In genomic region chr22:25420114-25420441, GRCh38 we compare ENCODE assay signal across 8 cellular contexts.
DNase-seq lines count a peak whose midpoint lies in the region; FAIRE-seq and TF ChIP-seq lines count a peak whose summit lies in the region.
"Not testable (repeated sequence)": the region's sequence is repeated elsewhere in the genome, so short reads cannot be mapped to it uniquely, and the experiment has no call there.

No MANE protein-coding gene starts in this region.

- not testable (repeated sequence) for H3K27ac Mint-ChIP-seq in H9; T-helper 2 cell treated with Interferon-gamma antibody and Interleukin-4, amounts not matched to agents 5 μg/mL and 100 μg/mL, for 36 hours; activated T-helper 2 cell treated with anti-CD3 and anti-CD28 coated beads, Interferon-gamma antibody, Interleukin-2, Interleukin-4, amounts not matched to agents 10 μg/mL and 5 μg/mL and 100 μg/mL, durations not matched to agents 14 hours and 24 hours and 36 hours; nephron
- H3K27ac Mint-ChIP-seq in dendritic cell treated with granulocyte-macrophage colony-stimulating factor and Interleukin-4, amounts not matched to agents 40 ng/mL and 50 ng/mL, for 4 days: peak overlapping the region; percentile 85

- H3K56ac ChIP-seq in H9 (ENCODE audit: insufficient read length, low read depth, low read length): not testable (repeated sequence)

- not testable (repeated sequence) for H2AFZ ChIP-seq in H9 (ENCODE audit: low read length); keratinocyte (ENCODE audit: control insufficient read depth, low read length)

- H2BK5ac ChIP-seq in H9 (ENCODE audit: insufficient read length, low read length): not testable (repeated sequence)

- peaks cover 27 to 35% (median 30%) of the 10 kb centered on the region in 10 experiments for H3K4me1 ChIP-seq in BLaER1 treated with 17β-estradiol and CSF1 and Interleukin-3, amounts not matched to agents 10 nM and 100 nM
- H3K4me1 ChIP-seq in H9 (ENCODE audit: insufficient read depth, low read length); keratinocyte (ENCODE audit: control insufficient read depth, extremely low read depth, insufficient read depth, low read length): not testable (repeated sequence)
- peaks cover 2 to 32% (median 27%) of the 10 kb centered on the region in 5 donors for H3K4me1 ChIP-seq in subcutaneous abdominal adipose tissue (ENCODE audit: control insufficient read depth in 5 of 5, insufficient read depth in 5 of 5, low read length in 5 of 5)

- H3K4ac ChIP-seq in H9 (ENCODE audit: low read depth, low read length): not testable (repeated sequence)

- H3K4me3 Mint-ChIP-seq in H9 (peak overlapping the region; percentile 47 to 61), nephron (peak overlapping the region; percentile 69 to 75 (median 74))
- H3K4me3 Mint-ChIP-seq in T-helper 2 cell treated with Interferon-gamma antibody and Interleukin-4, amounts not matched to agents 5 μg/mL and 100 μg/mL, for 36 hours: peak overlapping the region; percentile 72
- H3K4me3 Mint-ChIP-seq in activated T-helper 2 cell treated with anti-CD3 and anti-CD28 coated beads, Interferon-gamma antibody, Interleukin-2, Interleukin-4, amounts not matched to agents 10 μg/mL and 5 μg/mL and 100 μg/mL, durations not matched to agents 14 hours and 24 hours and 36 hours (ENCODE audit: low read depth): peak overlapping the region; percentile 69
- H3K4me3 Mint-ChIP-seq in dendritic cell treated with granulocyte-macrophage colony-stimulating factor and Interleukin-4, amounts not matched to agents 40 ng/mL and 50 ng/mL, for 4 days: peak overlapping the region; percentile 79

- H2AK5ac ChIP-seq in H9 (ENCODE audit: insufficient read length, low read length): not testable (repeated sequence)

- H2BK12ac ChIP-seq in H9 (ENCODE audit: insufficient read length, low read depth, low read length): not testable (repeated sequence)

- H3K4me3 ChIP-seq in BLaER1 treated with 17β-estradiol and CSF1 and Interleukin-3, amounts not matched to agents 10 nM and 100 nM: peak overlapping the region in 3 of 10 experiments; percentile 29 to 55 (median 40); a peak in 2 of 20 replicates
- H3K4me3 ChIP-seq in keratinocyte (ENCODE audit: control insufficient read depth in 2 of 3, extremely low read depth in 1 of 3, insufficient read depth in 2 of 3, low read depth in 1 of 3, low read length in 3 of 3): not testable (repeated sequence)
- H3K4me3 ChIP-seq in subcutaneous abdominal adipose tissue (ENCODE audit: low read depth in 1 of 5, low read length in 5 of 5): peak overlapping the region in 3 of 5 donors; percentile 6 to 73 (median 46)

- H3K23ac ChIP-seq in H9 (ENCODE audit: insufficient read length, low read depth, low read length): not testable (repeated sequence)

- not testable (repeated sequence) for TF ChIP-seq CTCF in H9 (conservative IDR thresholded peaks at IDR 0.05); keratinocyte (optimal IDR thresholded peaks at IDR 0.05 in 1 of 3, IDR thresholded peaks at IDR 0.05 in 1 of 3, conservative IDR thresholded peaks at IDR 0.05 in 1 of 3; ENCODE audit: extremely low read depth in 1 of 3, insufficient read depth in 2 of 3, low read length in 3 of 3); nephron (IDR thresholded peaks at IDR 0.05; ENCODE audit: unreplicated experiment in 3 of 3)

- H3K27me3 Mint-ChIP-seq in H9 (ENCODE audit: low read depth) (peaks cover 80% of the 10 kb centered on the region), nephron (ENCODE audit: low read depth) (peaks cover 80% of the 10 kb centered on the region)
- H3K27me3 Mint-ChIP-seq in T-helper 2 cell treated with Interferon-gamma antibody and Interleukin-4, amounts not matched to agents 5 μg/mL and 100 μg/mL, for 36 hours (ENCODE audit: low read depth): peaks cover 75% of the 10 kb centered on the region
- H3K27me3 Mint-ChIP-seq in activated T-helper 2 cell treated with anti-CD3 and anti-CD28 coated beads, Interferon-gamma antibody, Interleukin-2, Interleukin-4, amounts not matched to agents 10 μg/mL and 5 μg/mL and 100 μg/mL, durations not matched to agents 14 hours and 24 hours and 36 hours (ENCODE audit: low read depth): peaks cover 80% of the 10 kb centered on the region
- H3K27me3 Mint-ChIP-seq in dendritic cell treated with granulocyte-macrophage colony-stimulating factor and Interleukin-4, amounts not matched to agents 40 ng/mL and 50 ng/mL, for 4 days: peaks cover 16% of the 10 kb centered on the region

- not testable (repeated sequence) for H3K9me3 Mint-ChIP-seq in H9; T-helper 2 cell treated with Interferon-gamma antibody and Interleukin-4, amounts not matched to agents 5 μg/mL and 100 μg/mL, for 36 hours; activated T-helper 2 cell treated with anti-CD3 and anti-CD28 coated beads, Interferon-gamma antibody, Interleukin-2, Interleukin-4, amounts not matched to agents 10 μg/mL and 5 μg/mL and 100 μg/mL, durations not matched to agents 14 hours and 24 hours and 36 hours; dendritic cell treated with granulocyte-macrophage colony-stimulating factor and Interleukin-4, amounts not matched to agents 40 ng/mL and 50 ng/mL, for 4 days; nephron

- peaks cover 0 to 19% (median 9%) of the 10 kb centered on the region in 11 experiments; a peak in 15 of 22 replicates for H3K9me3 ChIP-seq in BLaER1 treated with 17β-estradiol and CSF1 and Interleukin-3, amounts not matched to agents 10 nM and 100 nM (replicated peaks in 1 of 11)
- not testable (repeated sequence) for H3K9me3 ChIP-seq in H9 (ENCODE audit: control insufficient read depth, low read depth, low read length); keratinocyte (ENCODE audit: control insufficient read depth, low read depth, low read length); subcutaneous abdominal adipose tissue (ENCODE audit: control insufficient read depth in 5 of 5, low read length in 5 of 5)

- H3K27ac ChIP-seq in BLaER1 treated with 17β-estradiol and CSF1 and Interleukin-3, amounts not matched to agents 10 nM and 100 nM: 0 out of 22 replicates have a peak overlapping the region, but pooled peaks of 3 of the 11 experiments have one; percentile 2 to 59 (median 23)
- not testable (repeated sequence) for H3K27ac ChIP-seq in H9 (ENCODE audit: insufficient read length, low read depth, low read length); keratinocyte (ENCODE audit: control insufficient read depth, insufficient read depth, low read length); subcutaneous abdominal adipose tissue (ENCODE audit: low read depth, low read length)

- H4K8ac ChIP-seq in H9 (replicated peaks; ENCODE audit: insufficient read length, low read depth, low read length): not testable (repeated sequence)

- H3K27me3 ChIP-seq in BLaER1 treated with 17β-estradiol and CSF1 and Interleukin-3, amounts not matched to agents 10 nM and 100 nM: peaks cover 37 to 55% (median 53%) of the 10 kb centered on the region in 11 experiments
- peaks cover 14% of the 10 kb centered on the region; the same call in 1 of the 2 replicates for H3K27me3 ChIP-seq in H9 (ENCODE audit: insufficient read depth, low read length)
- H3K27me3 ChIP-seq in keratinocyte (ENCODE audit: control insufficient read depth, extremely low read depth, insufficient read depth, low read length): peaks cover 43% of the 10 kb centered on the region
- peaks cover 9 to 40% (median 19%) of the 10 kb centered on the region in 5 donors for H3K27me3 ChIP-seq in subcutaneous abdominal adipose tissue (ENCODE audit: control insufficient read depth in 5 of 5, insufficient read depth in 4 of 5, low read length in 5 of 5)

- H3K36me3 ChIP-seq in BLaER1 treated with 17β-estradiol and CSF1 and Interleukin-3, amounts not matched to agents 10 nM and 100 nM; keratinocyte (ENCODE audit: control insufficient read depth in 2 of 2, extremely low read depth in 1 of 2, insufficient read depth in 2 of 2, low read length in 2 of 2); subcutaneous abdominal adipose tissue (ENCODE audit: control insufficient read depth in 5 of 5, insufficient read depth in 5 of 5, low read length in 5 of 5): not testable (repeated sequence)

- H3K79me2 ChIP-seq in H9 (ENCODE audit: insufficient read depth, low read length); keratinocyte (ENCODE audit: control insufficient read depth, insufficient read depth, low read length): not testable (repeated sequence)

- H3K36me3 Mint-ChIP-seq in H9 (ENCODE audit: insufficient read depth in 1 of 3, low read depth in 3 of 3); T-helper 2 cell treated with Interferon-gamma antibody and Interleukin-4, amounts not matched to agents 5 μg/mL and 100 μg/mL, for 36 hours (ENCODE audit: low read depth); activated T-helper 2 cell treated with anti-CD3 and anti-CD28 coated beads, Interferon-gamma antibody, Interleukin-2, Interleukin-4, amounts not matched to agents 10 μg/mL and 5 μg/mL and 100 μg/mL, durations not matched to agents 14 hours and 24 hours and 36 hours (ENCODE audit: low read depth); dendritic cell treated with granulocyte-macrophage colony-stimulating factor and Interleukin-4, amounts not matched to agents 40 ng/mL and 50 ng/mL, for 4 days (ENCODE audit: low read depth); nephron (ENCODE audit: low read depth): not testable (repeated sequence)

- not testable (repeated sequence) for H4K5ac ChIP-seq in H9 (ENCODE audit: insufficient read length, low read depth, low read length)

- H2BK120ac ChIP-seq in H9 (ENCODE audit: low read depth, low read length, poor library complexity, severe bottlenecking): not testable (repeated sequence)

- H2BK20ac ChIP-seq in H9 (ENCODE audit: low read depth, low read length, poor library complexity, severe bottlenecking): not testable (repeated sequence)

- not testable (repeated sequence) for H3K79me1 ChIP-seq in H9 (ENCODE audit: insufficient read depth, low read depth, low read length, poor library complexity, severe bottlenecking)

- no CpG with 5 or more reads among the region's 6 CpGs for WGBS in H9 (ENCODE audit: extremely low coverage, insufficient read length, low lambda C conversion rate)

- H3K4me1 Mint-ChIP-seq in H9 (peaks cover 32 to 50% of the 10 kb centered on the region in 2 experiments), nephron (peaks cover 22% of the 10 kb centered on the region)
- H3K4me1 Mint-ChIP-seq in T-helper 2 cell treated with Interferon-gamma antibody and Interleukin-4, amounts not matched to agents 5 μg/mL and 100 μg/mL, for 36 hours (ENCODE audit: low read depth): peaks cover 32% of the 10 kb centered on the region
- H3K4me1 Mint-ChIP-seq in activated T-helper 2 cell treated with anti-CD3 and anti-CD28 coated beads, Interferon-gamma antibody, Interleukin-2, Interleukin-4, amounts not matched to agents 10 μg/mL and 5 μg/mL and 100 μg/mL, durations not matched to agents 14 hours and 24 hours and 36 hours (ENCODE audit: low read depth): peaks cover 32% of the 10 kb centered on the region
- peaks cover 34% of the 10 kb centered on the region for H3K4me1 Mint-ChIP-seq in dendritic cell treated with granulocyte-macrophage colony-stimulating factor and Interleukin-4, amounts not matched to agents 40 ng/mL and 50 ng/mL, for 4 days (ENCODE audit: low read depth)

- H3K23me2 ChIP-seq in H9 (ENCODE audit: insufficient read length, low read depth, low read length, poor library complexity, severe bottlenecking): not testable (repeated sequence)

- H3K14ac ChIP-seq in H9 (ENCODE audit: insufficient read depth, low read length): not testable (repeated sequence)

- not testable (repeated sequence) for H4K91ac ChIP-seq in H9 (ENCODE audit: insufficient read length, low read depth, low read length)

- peak overlapping the region in 3 of 11 experiments; percentile 4 to 36 (median 19); a peak in 2 of 22 replicates for H3K9ac ChIP-seq in BLaER1 treated with 17β-estradiol and CSF1 and Interleukin-3, amounts not matched to agents 10 nM and 100 nM
- not testable (repeated sequence) for H3K9ac ChIP-seq in H9 (ENCODE audit: extremely low read depth, insufficient read length, low read length); keratinocyte (ENCODE audit: control insufficient read depth, extremely low read depth, insufficient read depth, low read length); subcutaneous abdominal adipose tissue (ENCODE audit: low read length in 5 of 5)

- not testable (repeated sequence) for H3T11ph ChIP-seq in H9 (ENCODE audit: low read length)

- not testable (repeated sequence) for H3K9me1 ChIP-seq in keratinocyte (ENCODE audit: control insufficient read depth, extremely low read depth, insufficient read depth, low read length)

- H3K18ac ChIP-seq in H9 (ENCODE audit: insufficient read length, low read depth, low read length): not testable (repeated sequence)

- peak overlapping the region; percentile 53 to 93 (median 79) for H3K4me2 ChIP-seq in BLaER1 treated with 17β-estradiol and CSF1 and Interleukin-3, amounts not matched to agents 10 nM and 100 nM
- H3K4me2 ChIP-seq in H9 (ENCODE audit: insufficient read depth, insufficient read length, low read length): not testable (repeated sequence)
- peak overlapping the region; percentile 6 for H3K4me2 ChIP-seq in keratinocyte (ENCODE audit: control insufficient read depth, extremely low read depth, insufficient read depth, low read depth, low read length)

- dilution Hi-C loops in keratinocyte (cut with MboI; ENCODE audit: extremely low pct_ligation_motif_present, low sequenced_read_pairs): not testable (repeated sequence)

- DNase-seq in H9; T-helper 2 cell treated with Interferon-gamma antibody and Interleukin-4, amounts not matched to agents 5 μg/mL and 100 μg/mL, for 36 hours (ENCODE audit: low spot score); activated T-helper 2 cell treated with anti-CD3 and anti-CD28 coated beads, Interferon-gamma antibody, Interleukin-2, Interleukin-4, amounts not matched to agents 10 μg/mL and 5 μg/mL and 100 μg/mL, durations not matched to agents 14 hours and 24 hours and 36 hours (ENCODE audit: low spot score); keratinocyte (ENCODE audit: low read depth, low spot score): not testable (repeated sequence)

- not testable (repeated sequence) for H2BK15ac ChIP-seq in H9 (ENCODE audit: low read depth, low read length)

- FAIRE-seq in keratinocyte (lab: Jason Lieb, UNC): not testable (repeated sequence)

- not testable (repeated sequence) for H4K20me1 ChIP-seq in BLaER1 treated with 17β-estradiol and CSF1 and Interleukin-3, amounts not matched to agents 10 nM and 100 nM; H9 (ENCODE audit: control insufficient read depth, insufficient read depth, insufficient read length); keratinocyte (ENCODE audit: control insufficient read depth, extremely low read depth, insufficient read depth, low read length)

- intact Hi-C loops in activated T-helper 2 cell treated with anti-CD3 and anti-CD28 coated beads, Interferon-gamma antibody, Interleukin-2, Interleukin-4, amounts not matched to agents 10 μg/mL and 5 μg/mL and 100 μg/mL, durations not matched to agents 14 hours and 24 hours and 36 hours (cut with micrococcal nuclease): not testable (repeated sequence)
- intact Hi-C loops in dendritic cell treated with granulocyte-macrophage colony-stimulating factor and Interleukin-4, amounts not matched to agents 40 ng/mL and 50 ng/mL, for 4 days (cut with micrococcal nuclease): loop anchor here (10.0 kb wide), 1 partner anchor 55 kb away; no protein-coding TSS in a partner anchor
